ENCODE assay signal across 22 cellular contexts in genomic region chr3:110397115-110397514, GRCh38.
"Had no signal": no experiment of that assay in that cellular context is flagged by ENCODE, and none has a peak within 500 bp of the region (broad histone marks: within the 10 kb centered on the region; RNA-seq: fewer than 3 reads in every experiment).

No MANE protein-coding gene starts in this region.

- H3K9ac ChIP-seq: KMS-11 had no signal

- FAIRE-seq: TTC549 had no signal

- H3K4me3 ChIP-seq: breast epithelium, MG63, Peyer's patch had no signal

- H3K27ac ChIP-seq: breast epithelium, KMS-11, Peyer's patch, VCaP had no signal

- H3K36me3 ChIP-seq: breast epithelium, MG63, Peyer's patch had no signal

- DNase-seq: activated CD4-positive, alpha-beta memory T cell treated with anti-CD3 and anti-CD28 coated beads, Interleukin-2, amount 10 ng/mL, durations not matched to agents 7 days and 5 days; activated CD4-positive, alpha-beta T cell treated with anti-CD3 and anti-CD28 coated beads, Interleukin-2, amount 50 U/mL, for 1 hour; activated CD4-positive, CD25-positive, alpha-beta regulatory T cell; activated T-cell treated with anti-CD3 and anti-CD28 coated beads, Interleukin-2, amount 50 U/mL, for 72 hours; aorta; caudate nucleus; MG63; NCI-H1105 treated with DMSO at 0.1 percent for 48 hours; NCI-H1436 treated with DMSO at 0.1 percent for 48 hours; NCI-H187; NCI-H2081; NCI-H446; NCI-H524; Peyer's patch; SHP77; T-cell; T-helper 2 cell; T1000 had no signal

- H3K4me2 ChIP-seq: KMS-11 had no signal

- H3K9me3 ChIP-seq: breast epithelium, MG63, Peyer's patch had no signal

- H3K4me1 ChIP-seq: breast epithelium, Peyer's patch had no signal

- H3K27me3 ChIP-seq: breast epithelium, MG63, Peyer's patch had no signal

- ATAC-seq: activated T-cell treated with anti-CD3 and anti-CD28 coated beads, Interleukin-2, amount 50 U/mL, for 72 hours; T-cell had no signal
